In genomic region chr19:33150852-33151518, GRCh38 we compare ENCODE assay signal across 22 cellular contexts. TPM values are rescaled to one million over a fixed set of nuclear protein-coding genes. Genes with fewer than 3 reads are reported as not detected.
DNase-seq lines count a peak whose midpoint lies in the region; ATAC-seq, FAIRE-seq and TF ChIP-seq lines count a peak whose summit lies in the region.
"Had no signal": no experiment of that assay in that cellular context is flagged by ENCODE, and none has a peak within 500 bp of the region (broad histone marks: within the 10 kb centered on the region; RNA-seq: fewer than 3 reads in every experiment).

No MANE protein-coding gene starts in this region.

- no peaks in the 10 kb centered on the region for H3K9me3 ChIP-seq in PC-3 (ENCODE audit: low read length)
- no peaks in the 10 kb centered on the region for H3K9me3 ChIP-seq in K562 (replicated peaks; ENCODE audit: control insufficient read depth, insufficient read depth, low read depth, low read length)
- no peaks in the 10 kb centered on the region for H3K9me3 ChIP-seq in neutrophil
- H3K9me3 ChIP-seq: SJCRH30 had no signal

- POLR2A ChIA-PET in PC-3 (lab: Charles Lee; ENCODE audit: unreplicated experiment), result no interaction called here
- POLR2A ChIA-PET in K562 (lab: Yijun Ruan, JAX), result interaction anchor here (1.0 kb wide), 1 partner anchor 25 kb away, joined by 3 read pairs; no protein-coding TSS in a partner anchor

- H3K4me1 ChIP-seq in PC-3 (ENCODE audit: insufficient read depth, low read length) (no peaks in the 10 kb centered on the region), K562 (replicated peaks in 1 of 2; ENCODE audit: control insufficient read depth in 2 of 2, insufficient read depth in 2 of 2, low read length in 2 of 2) (no peaks in the 10 kb centered on the region; a peak in 3 of 5 replicates), neutrophil (ENCODE audit: control insufficient read depth in 1 of 2, insufficient read depth in 1 of 2, low read depth in 1 of 2, low read length in 1 of 2) (peaks cover 22 to 24% of the 10 kb centered on the region in 2 experiments)
- H3K4me1 ChIP-seq: SJCRH30 had no signal

- no peaks in the 10 kb centered on the region for H4K20me1 ChIP-seq in PC-3 (ENCODE audit: low read length)
- no peaks in the 10 kb centered on the region for H4K20me1 ChIP-seq in K562 (replicated peaks; ENCODE audit: control insufficient read depth, insufficient read depth, low read length)
- H4K20me1 ChIP-seq: BLaER1 treated with 17β-estradiol and CSF1 and Interleukin-3, amounts not matched to agents 10 nM and 100 nM had no signal

- TF ChIP-seq RAD21 in K562 (CRISPR knock-in tag; conservative IDR thresholded peaks at IDR 0.05 in 1 of 2, IDR thresholded peaks at IDR 0.05 in 1 of 2), result no peak

- TF ChIP-seq EP300 in K562 (IDR thresholded peaks at IDR 0.05; ENCODE audit: low read length), result no peak

- peak; percentile 60 for DNase-seq in DMS53 treated with DMSO at 0.1 percent for 48 hours (lab: John Stamatoyannopoulos, UW; ENCODE audit: unreplicated experiment)
- DNase-seq in PC-3, result peak; percentile 6
- no peak for DNase-seq in K562 (ENCODE audit: extremely low read depth in 1 of 4, low spot score in 3 of 4)
- DNase-seq in HuH-7 (ENCODE audit: low spot score), result no peak
- DNase-seq in NCI-H526 treated with DMSO at 0.1 percent for 48 hours (lab: John Stamatoyannopoulos, UW), result no peak
- DNase-seq: CD8-positive, alpha-beta T cell; H9; MV-4-11; NCI-H187 treated with DMSO at 0.1 percent for 48 hours; NCI-H446; NCI-H69; OCI-M1; SJCRH30; T-helper 2 cell had no signal

- H3K79me2 ChIP-seq in PC-3 (ENCODE audit: low read length) (no peaks in the 10 kb centered on the region), K562 (ENCODE audit: control insufficient read depth, insufficient read depth, low read length) (no peaks in the 10 kb centered on the region)

- ATAC-seq in PC-3 (no peak), K562 (no peak; the same call in 2 of the 3 replicates), HG03378 (IDR thresholded peaks at IDR 0.05; ENCODE audit: unreplicated experiment) (no peak), GM19328 (IDR thresholded peaks at IDR 0.05; ENCODE audit: unreplicated experiment) (no peak)
- ATAC-seq: CD8-positive, alpha-beta T cell had no signal

- H3K4me2 ChIP-seq in PC-3 (ENCODE audit: low read length) (no peak overlapping the region), K562 (ENCODE audit: insufficient read depth, low read length) (0 out of 2 replicates have a peak overlapping the region, but pooled peaks have one; percentile 25)
- H3K4me2 ChIP-seq: KMS-11 had no signal

- H3K27me3 ChIP-seq in PC-3 (ENCODE audit: low read length) (no peaks in the 10 kb centered on the region), K562 (ENCODE audit: control insufficient read depth in 2 of 2, insufficient read depth in 2 of 2, low read length in 2 of 2) (peaks cover 7 to 31% of the 10 kb centered on the region in 2 experiments; a peak in 4 of 5 replicates), neutrophil (no peaks in the 10 kb centered on the region)
- H3K27me3 ChIP-seq: BLaER1 treated with 17β-estradiol and CSF1 and Interleukin-3, amounts not matched to agents 10 nM and 100 nM; SJCRH30 had no signal

- TF ChIP-seq CTCF in PC-3 (conservative IDR thresholded peaks at IDR 0.05; ENCODE audit: low read depth, low read length) (no peak), K562 (IDR thresholded peaks at IDR 0.05 in 2 of 3, conservative IDR thresholded peaks at IDR 0.05 in 1 of 3; ENCODE audit: insufficient read depth in 2 of 3, low read depth in 1 of 3, low read length in 3 of 3) (no peak), neutrophil (IDR thresholded peaks at IDR 0.05) (no peak)

- H3K27ac ChIP-seq in PC-3 (ENCODE audit: low read length) (no peak overlapping the region), K562 (ENCODE audit: extremely low read depth, low read depth, low read length) (no peak overlapping the region), neutrophil (peak overlapping the region; percentile 63)
- H3K27ac ChIP-seq: BLaER1 treated with 17β-estradiol and CSF1 and Interleukin-3, amounts not matched to agents 10 nM and 100 nM; KMS-11; RWPE1; SJCRH30 had no signal

- intact Hi-C loops in PC-3 (cut with micrococcal nuclease), result no loop called here
- intact Hi-C loops in K562 (cut with micrococcal nuclease), result no loop called here

- H3K9me2 ChIP-seq in PC-3 (replicated peaks; ENCODE audit: low read length), result no peaks in the 10 kb centered on the region

- H3K36me3 ChIP-seq in PC-3 (ENCODE audit: low read depth, low read length) (no peaks in the 10 kb centered on the region), K562 (ENCODE audit: control insufficient read depth, insufficient read depth, low read length) (no peaks in the 10 kb centered on the region), neutrophil (no peaks in the 10 kb centered on the region)
- H3K36me3 ChIP-seq: BLaER1 treated with 17β-estradiol and CSF1 and Interleukin-3, amounts not matched to agents 10 nM and 100 nM; SJCRH30 had no signal

- H3K9ac ChIP-seq in PC-3 (ENCODE audit: low read length) (no peak overlapping the region), K562 (ENCODE audit: insufficient read depth in 1 of 2, low read depth in 2 of 2, low read length in 2 of 2) (no peak overlapping the region)
- H3K9ac ChIP-seq: BLaER1 treated with 17β-estradiol and CSF1 and Interleukin-3, amounts not matched to agents 10 nM and 100 nM; KMS-11 had no signal

- in situ Hi-C loops in K562 (cut with MboI), result no loop called here

- no peaks in the 10 kb centered on the region for H3K9me1 ChIP-seq in K562 (ENCODE audit: control insufficient read depth, insufficient read depth, low read length)

- CTCF ChIA-PET in PC-3 (lab: Charles Lee), result no interaction called here
- CTCF ChIA-PET in K562 (lab: Yijun Ruan, JAX; ENCODE audit: low intra/inter-chr PET ratio), result no interaction called here

- no peaks in the 10 kb centered on the region for H3F3A ChIP-seq in PC-3 (ENCODE audit: low read length, unreplicated experiment)

- H3K4me3 ChIP-seq in PC-3 (ENCODE audit: low read length) (no peak overlapping the region), K562 (no peak overlapping the region), neutrophil (ENCODE audit: low read depth in 1 of 2, low read length in 1 of 2) (no peak overlapping the region)
- H3K4me3 ChIP-seq: BLaER1 treated with 17β-estradiol and CSF1 and Interleukin-3, amounts not matched to agents 10 nM and 100 nM; SJCRH30 had no signal

- no peak for FAIRE-seq in K562 (lab: Jason Lieb, UNC)
- FAIRE-seq: G401.6 had no signal

- 4% methylated on average over 14 of the region's 14 CpGs for WGBS in K562 (ENCODE audit: insufficient coverage, low coverage, missing lambda C conversion rate)

- no peak for TF ChIP-seq POLR2A in K562 (conservative IDR thresholded peaks at IDR 0.05)

- no peak overlapping the region for H2AFZ ChIP-seq in PC-3 (ENCODE audit: low read length)
- no peak overlapping the region for H2AFZ ChIP-seq in K562 (ENCODE audit: low read depth, low read length)

- no TSS peak for BruUV-seq in PC-3 (replicated peaks; lab: Mats Ljungman, UMichigan)
- no TSS peak for BruUV-seq in K562 (replicated peaks; lab: Mats Ljungman, UMichigan)

TF ChIP-seq in K562, 482 proteins besides CTCF, POLR2A, EP300 and RAD21:
- TF ChIP-seq CTBP1 (IDR thresholded peaks at IDR 0.05; ENCODE audit: borderline replicate concordance) (peak; percentile 53; the same call in 1 of the 2 replicates), ZNF589 (CRISPR knock-in tag; IDR thresholded peaks at IDR 0.05; ENCODE audit: low read depth) (no peak), RCOR1 (IDR thresholded peaks at IDR 0.05; ENCODE audit: borderline replicate concordance in 1 of 2, low read depth in 2 of 2, low read length in 2 of 2) (0 out of 4 replicates have a peak, but pooled peaks of 1 of the 2 experiments have one; percentile 11), ATF7 (IDR thresholded peaks at IDR 0.05) (peak; percentile 24; the same call in 1 of the 2 replicates)

RNA-seq across cellular contexts. Expression of gene WDR88, which starts 19.1 kb away (rescaled TPM):
- total RNA-seq in PC-3 (2014; rRNA removed) (not detected in 2 replicates), K562 (2014; rRNA removed) (not detected in 2 replicates), K562 (2014; rRNA removed; fragmentation: Illumina TruSeq; extraction: Trizol) (not detected in 2 replicates), K562 (2015; rRNA removed; fragmentation: Illumina TruSeq; extraction: Trizol) (not detected in 2 replicates), K562 (2021) (not detected in 2 replicates)
- not detected in 2 replicates for total RNA-seq in K562 (2011; cell fraction: chromatin; rRNA removed; ENCODE audit: low replicate concordance)
- total RNA-seq in K562 (2011; cell fraction: nucleolus; rRNA removed), result not detected in 2 replicates
- total RNA-seq in K562 (2011; cell fraction: nucleoplasm; rRNA removed), result not detected in 2 replicates
- polyA plus RNA-seq in K562 (2011; rRNA removed) (not detected in 2 replicates), K562 (2014; fragmentation: Illumina TruSeq; extraction: Trizol) (not detected in 2 replicates), K562 (2014; fragmentation: Nextera tagmentation; extraction: Ambion mirVana) (under 1 TPM; 0.03 to 0.04 TPM), K562 (2014; rRNA removed) (not detected in 2 replicates)
- not detected in 2 replicates for polyA plus RNA-seq in K562 (2011; cell fraction: cytosol; rRNA removed)
- polyA plus RNA-seq in K562 (2011; cell fraction: nucleus; rRNA removed), result not detected in 2 replicates
- polyA plus RNA-seq in K562 (2012), result 0.25 and 0.65 TPM in 2 replicates
- not detected in 2 replicates for polyA minus RNA-seq in K562 (2011; rRNA and poly(A)+ RNA removed)
- not detected in 2 replicates for polyA minus RNA-seq in K562 (2011; cell fraction: cytosol; rRNA and poly(A)+ RNA removed)
- polyA minus RNA-seq in K562 (2011; cell fraction: nucleus; rRNA and poly(A)+ RNA removed), result not detected in 2 replicates
- total RNA-seq: A673; CD8-positive, alpha-beta T cell; H9; SJCRH30 had no signal

RNA-seq across cellular contexts. Expression of gene LRP3, which starts 43.1 kb away (rescaled TPM):
- 20.4 and 25.9 TPM in 2 replicates for total RNA-seq in PC-3 (2014; rRNA removed)
- not detected in 2 replicates for total RNA-seq in K562 (2011; cell fraction: chromatin; rRNA removed; ENCODE audit: low replicate concordance)
- total RNA-seq in K562 (2011; cell fraction: nucleolus; rRNA removed), result not detected in 2 replicates
- not detected in 2 replicates for total RNA-seq in K562 (2011; cell fraction: nucleoplasm; rRNA removed)
- total RNA-seq in K562 (2014; rRNA removed), result not detected in 2 replicates
- not detected in 2 replicates for total RNA-seq in K562 (2014; rRNA removed; fragmentation: Illumina TruSeq; extraction: Trizol)
- total RNA-seq in K562 (2015; rRNA removed; fragmentation: Illumina TruSeq; extraction: Trizol), result not detected in 2 replicates
- 0.04 and 0.29 TPM in 2 replicates for total RNA-seq in K562 (2021)
- not detected in 2 replicates for polyA plus RNA-seq in K562 (2011; rRNA removed)
- not detected in 2 replicates for polyA plus RNA-seq in K562 (2011; cell fraction: cytosol; rRNA removed)
- not detected in 2 replicates for polyA plus RNA-seq in K562 (2011; cell fraction: nucleus; rRNA removed)
- not detected in 2 replicates for polyA plus RNA-seq in K562 (2012)
- not detected in 2 replicates for polyA plus RNA-seq in K562 (2014; fragmentation: Illumina TruSeq; extraction: Trizol)
- polyA plus RNA-seq in K562 (2014; fragmentation: Nextera tagmentation; extraction: Ambion mirVana), result not detected
- not detected in 2 replicates for polyA plus RNA-seq in K562 (2014; rRNA removed)
- not detected in 2 replicates for polyA minus RNA-seq in K562 (2011; rRNA and poly(A)+ RNA removed)
- not detected in 2 replicates for polyA minus RNA-seq in K562 (2011; cell fraction: cytosol; rRNA and poly(A)+ RNA removed)
- not detected in 2 replicates for polyA minus RNA-seq in K562 (2011; cell fraction: nucleus; rRNA and poly(A)+ RNA removed)
- total RNA-seq: CD8-positive, alpha-beta T cell had no signal

Comparison
In these comparisons a context has a peak if more than half of its experiments do, and no peak if none do; other contexts are left out.
1. DNase-seq: peak in DMS53 treated with DMSO at 0.1 percent for 48 hours (single experiment) and PC-3 (single experiment); none in K562 (0 of 4), HuH-7 (single experiment) and NCI-H526 treated with DMSO at 0.1 percent for 48 hours (single experiment).
2. RNA of gene LRP3, which starts 43.1 kb away (total RNA-seq): 20.4 to 25.9 TPM in PC-3; 0.04 to 0.29 TPM in K562; every median in the first group is over 10 times any median in the second.